In the genomic region with DNA sequence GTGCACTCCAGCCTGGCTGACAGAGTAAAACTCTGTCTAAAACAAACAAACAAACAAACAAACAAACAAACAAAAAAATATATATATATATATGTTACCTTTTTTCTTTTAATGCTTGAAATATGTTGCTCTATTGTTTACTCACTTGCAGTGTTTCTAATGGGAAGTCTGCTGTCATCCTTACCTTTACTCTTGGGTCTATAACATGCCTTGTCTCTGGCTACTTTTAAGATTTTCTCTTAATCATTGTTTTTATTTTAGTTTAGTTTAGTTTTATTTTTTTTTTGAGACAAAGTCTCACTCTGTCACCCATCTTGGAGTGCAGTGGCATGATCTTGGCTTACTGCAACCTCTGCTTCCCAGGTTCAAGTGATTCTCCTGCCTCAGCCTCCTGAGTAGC, we compare ENCODE assay signal across 26 cellular contexts.
"Had no signal": no experiment of that assay in that cellular context is flagged by ENCODE, and none has a peak within 500 bp of the region (broad histone marks: within the 10 kb centered on the region; RNA-seq: fewer than 3 reads in every experiment).

No MANE protein-coding gene starts in this region.

- H2AFZ ChIP-seq: hepatocyte had no signal

- H3K27me3 ChIP-seq: esophagus muscularis mucosa, foreskin keratinocyte, gastroesophageal sphincter, heart left ventricle, hepatocyte, left lung, ovary, testis, tibial artery had no signal

- H3K4me1 ChIP-seq: foreskin keratinocyte, left lung, psoas muscle, spleen had no signal

- H3K79me2 ChIP-seq: hepatocyte had no signal

- H3K4me2 ChIP-seq: hepatocyte had no signal

- H3K4me3 Mint-ChIP-seq: natural killer cell; stimulated activated memory B cell treated with anti-CD40 and anti-IgM and Interleukin-4, amounts not matched to agents 10 μg/mL and 1 μg/mL and 100 μg/mL, for 72 hours; type B pancreatic cell had no signal

- H3K9me3 Mint-ChIP-seq: natural killer cell, type B pancreatic cell had no signal

- H3K36me3 ChIP-seq: esophagus muscularis mucosa, gastroesophageal sphincter, heart left ventricle, left lung, ovary, spleen, tibial artery had no signal

- H3K36me3 Mint-ChIP-seq: stimulated activated memory B cell treated with anti-CD40 and anti-IgM and Interleukin-4, amounts not matched to agents 10 μg/mL and 1 μg/mL and 100 μg/mL, for 72 hours; type B pancreatic cell had no signal

- DNase-seq: dermis blood vessel endothelial cell; effector memory CD4-positive, alpha-beta T cell; foreskin keratinocyte; heart left ventricle; kidney; left cardiac atrium; left lung; mesenchymal stem cell; natural killer cell; occipital lobe; ovary; posterior cingulate gyrus; psoas muscle; right cardiac atrium; spleen; stimulated activated CD4-positive, alpha-beta T cell treated with anti-CD3 and anti-CD28 coated beads, Interleukin-4, amount 100 ng/mL, for 4 hours; stimulated activated naive CD8-positive, alpha-beta T cell treated with anti-CD3 and anti-CD28 coated beads, Interleukin-15, Interleukin-2, amounts not matched to agents 100 U/mL and 50 U/mL, for 24 hours; substantia nigra; testis; tibial artery had no signal

- H3K4me1 Mint-ChIP-seq: natural killer cell; stimulated activated memory B cell treated with anti-CD40 and anti-IgM and Interleukin-4, amounts not matched to agents 10 μg/mL and 1 μg/mL and 100 μg/mL, for 72 hours had no signal

- H3K9me3 ChIP-seq: ovary, psoas muscle, testis had no signal

- ATAC-seq: foreskin keratinocyte; gastroesophageal sphincter; heart left ventricle; left cardiac atrium; left lung; natural killer cell; psoas muscle; right cardiac atrium; stimulated activated memory B cell treated with anti-CD40 and anti-IgM and Interleukin-4, amounts not matched to agents 10 μg/mL and 1 μg/mL and 100 μg/mL, for 72 hours; stimulated activated naive CD8-positive, alpha-beta T cell treated with anti-CD3 and anti-CD28 coated beads, Interleukin-15, Interleukin-2, amounts not matched to agents 100 U/mL and 50 U/mL, for 24 hours had no signal

- H3K4me3 ChIP-seq: esophagus muscularis mucosa, gastroesophageal sphincter, heart left ventricle, hepatocyte, left lung, ovary, psoas muscle, skin epidermis, spleen, testis, tibial artery had no signal

- H3K27ac Mint-ChIP-seq: natural killer cell; stimulated activated memory B cell treated with anti-CD40 and anti-IgM and Interleukin-4, amounts not matched to agents 10 μg/mL and 1 μg/mL and 100 μg/mL, for 72 hours; type B pancreatic cell had no signal

- H3K27ac ChIP-seq: esophagus muscularis mucosa, foreskin keratinocyte, gastroesophageal sphincter, heart left ventricle, hepatocyte, left lung, ovary, psoas muscle, skin epidermis, spleen, testis, tibial artery had no signal
